Comparison of ENCODE assay signal across 20 cellular contexts in genomic region chr9:107518037-107518786, GRCh38. TPM values are rescaled to one million over a fixed set of nuclear protein-coding genes. Genes with fewer than 3 reads are reported as not detected.
A peak's percentile ranks its signal among the peaks of the same experiment; 100 is the strongest.
DNase-seq lines count a peak whose midpoint lies in the region; ATAC-seq and TF ChIP-seq lines count a peak whose summit lies in the region.
"Had no signal": no experiment of that assay in that cellular context is flagged by ENCODE, and none has a peak within 500 bp of the region (broad histone marks: within the 10 kb centered on the region; RNA-seq: fewer than 3 reads in every experiment).

No MANE protein-coding gene starts in this region.

- no peak overlapping the region for H3K27ac Mint-ChIP-seq in GM23338
- H3K27ac Mint-ChIP-seq: CD8-positive, alpha-beta T cell; HFFc6 had no signal

- H3K27me3 ChIP-seq in GM23338 (ENCODE audit: insufficient read depth) (no peaks in the 10 kb centered on the region), prostate gland (replicated peaks; ENCODE audit: insufficient read depth) (no peaks in the 10 kb centered on the region)
- H3K27me3 ChIP-seq: BLaER1 had no signal

- H3F3A ChIP-seq in GM23338 (replicated peaks; ENCODE audit: low read depth) = no peaks in the 10 kb centered on the region

- no peak overlapping the region for H3K4me3 Mint-ChIP-seq in GM23338
- H3K4me3 Mint-ChIP-seq: CD8-positive, alpha-beta T cell; HFFc6 had no signal

- peaks cover 3% of the 10 kb centered on the region for H3K27me3 Mint-ChIP-seq in GM23338 (ENCODE audit: insufficient read depth, low read depth, poor library complexity)

- intact Hi-C loops in prostate gland (cut with DNase I) = no loop called here

- H3K4me3 ChIP-seq in GM23338 (no peak overlapping the region), prostate gland (no peak overlapping the region)
- H3K4me3 ChIP-seq: BLaER1, GM12878, GM23248 had no signal

- H4K20me1 ChIP-seq in GM23338 (replicated peaks; ENCODE audit: insufficient read depth) = no peaks in the 10 kb centered on the region
- H4K20me1 ChIP-seq: BLaER1 had no signal

- H3K27ac ChIP-seq in GM23338 (ENCODE audit: low read depth) (no peak overlapping the region), VCaP (peak overlapping the region; percentile 74), prostate gland (peak overlapping the region; percentile 48 to 77)
- H3K27ac ChIP-seq: BLaER1, GM23248, HL-60 had no signal

- 0 out of 3 replicates have a peak, but pooled peaks cover 6% of the 10 kb centered on the region for H3K9me3 Mint-ChIP-seq in GM23338
- H3K9me3 Mint-ChIP-seq: HFFc6 had no signal

- 35% methylated on average over 6 of the region's 6 CpGs for WGBS in prostate gland

- H2AFZ ChIP-seq in GM23338 = peak overlapping the region; percentile 59; the same call in 1 of the 2 replicates
- H2AFZ ChIP-seq: GM23248 had no signal

- H3K36me3 Mint-ChIP-seq in GM23338 (ENCODE audit: low read depth) = no peaks in the 10 kb centered on the region
- H3K36me3 Mint-ChIP-seq: CD8-positive, alpha-beta T cell had no signal

- H3K4me1 ChIP-seq in GM23338 (ENCODE audit: insufficient read depth) (no peaks in the 10 kb centered on the region), prostate gland (replicated peaks) (no peaks in the 10 kb centered on the region)
- H3K4me1 ChIP-seq: BLaER1 had no signal

- no peak for ATAC-seq in GM23338
- ATAC-seq: CD8-positive, alpha-beta T cell; GM12878; HCT116 had no signal

- peak; percentile 12 for DNase-seq in NCI-H82 (lab: John Stamatoyannopoulos, UW)
- no peak for DNase-seq in NCI-H82 treated with DMSO at 0.1 percent for 48 hours (lab: John Stamatoyannopoulos, UW; ENCODE audit: unreplicated experiment)
- DNase-seq in GM23338 (ENCODE audit: low spot score) = no peak
- peak; percentile 29 for DNase-seq in prostate gland (ENCODE audit: low spot score)
- DNase-seq in SIG-M5 treated with dmso at 0.1 percent for 504 hours (lab: John Stamatoyannopoulos, UW; ENCODE audit: unreplicated experiment) = no peak
- DNase-seq in stimulated activated CD4-positive, alpha-beta T cell treated with anti-CD3 and anti-CD28 coated beads, Interleukin-4, amount 100 ng/mL, for 1 hour = no peak
- DNase-seq: 8988T; Calu3; CD8-positive, alpha-beta T cell; DND-41; EL; GM23248; H7; HFFc6; IMR-90 had no signal

- no peaks in the 10 kb centered on the region for H3K36me3 ChIP-seq in GM23338 (ENCODE audit: insufficient read depth)
- H3K36me3 ChIP-seq in prostate gland = no peaks in the 10 kb centered on the region
- H3K36me3 ChIP-seq: BLaER1 had no signal

- no peak overlapping the region for H3K4me2 ChIP-seq in GM23338
- H3K4me2 ChIP-seq: BLaER1 had no signal

- H3K4me1 Mint-ChIP-seq in GM23338 = no peaks in the 10 kb centered on the region

- no peaks in the 10 kb centered on the region for H3K9me3 ChIP-seq in prostate gland
- H3K9me3 ChIP-seq: BLaER1 had no signal

- no peak for TF ChIP-seq CTCF in GM23338 (conservative IDR thresholded peaks at IDR 0.05; ENCODE audit: low read depth in 2 of 2)
- TF ChIP-seq CTCF in VCaP (conservative IDR thresholded peaks at IDR 0.05) = no peak
- TF ChIP-seq CTCF in prostate gland (IDR thresholded peaks at IDR 0.05) = no peak

- no peak for TF ChIP-seq POLR2A in prostate gland (IDR thresholded peaks at IDR 0.05)

- no peaks in the 10 kb centered on the region for H3K79me2 ChIP-seq in GM23338 (replicated peaks; ENCODE audit: insufficient read depth)

- H3K9me2 ChIP-seq in GM23338 (ENCODE audit: insufficient read depth) = no peaks in the 10 kb centered on the region

TF ChIP-seq in GM23338, 12 proteins besides CTCF, POLR2A, EP300 and RAD21 (continues in another document):
- TF ChIP-seq JUNB (IDR thresholded peaks at IDR 0.05; ENCODE audit: unreplicated experiment) (no peak), NANOG (IDR thresholded peaks at IDR 0.05; ENCODE audit: borderline replicate concordance) (no peak), EZH2phosphoT487 (IDR thresholded peaks at IDR 0.05; ENCODE audit: unreplicated experiment) (no peak), ZNF462 (CRISPR knock-in tag; IDR thresholded peaks at IDR 0.05) (no peak), CREB1 (CRISPR knock-in tag; IDR thresholded peaks at IDR 0.05; ENCODE audit: low read depth) (no peak), STAT1 (IDR thresholded peaks at IDR 0.05; ENCODE audit: unreplicated experiment) (no peak), ZNF331 (CRISPR knock-in tag; IDR thresholded peaks at IDR 0.05; ENCODE audit: low read depth) (no peak), REST (IDR thresholded peaks at IDR 0.05; ENCODE audit: unreplicated experiment) (no peak)

RNA-seq across cellular contexts. Expression of gene KLF4, which starts 28.6 kb away (rescaled TPM):
- total RNA-seq in GM23338 (2014; rRNA removed; shearing (Covaris generic)) = 26.8 and 29.8 TPM in 2 replicates
- polyA plus RNA-seq in GM23338 (2016; fragmentation: Nextera tagmentation; extraction: Ambion mirVana) = 6.0 and 8.3 TPM in 2 replicates
- 10 to 100 TPM; 41.4 to 50.0 TPM for total RNA-seq in prostate gland

Comparison
In these comparisons a context has a peak if more than half of its experiments do, and no peak if none do; other contexts are left out.
1. DNase-seq: peak in NCI-H82 (single experiment) and prostate gland (single experiment); none in NCI-H82 treated with DMSO at 0.1 percent for 48 hours (single experiment), GM23338 (single experiment), SIG-M5 treated with dmso at 0.1 percent for 504 hours (single experiment) and stimulated activated CD4-positive, alpha-beta T cell treated with anti-CD3 and anti-CD28 coated beads, Interleukin-4, amount 100 ng/mL, for 1 hour (single experiment).